Comparison of ENCODE assay signal across 1 cellular context in the genomic region with DNA sequence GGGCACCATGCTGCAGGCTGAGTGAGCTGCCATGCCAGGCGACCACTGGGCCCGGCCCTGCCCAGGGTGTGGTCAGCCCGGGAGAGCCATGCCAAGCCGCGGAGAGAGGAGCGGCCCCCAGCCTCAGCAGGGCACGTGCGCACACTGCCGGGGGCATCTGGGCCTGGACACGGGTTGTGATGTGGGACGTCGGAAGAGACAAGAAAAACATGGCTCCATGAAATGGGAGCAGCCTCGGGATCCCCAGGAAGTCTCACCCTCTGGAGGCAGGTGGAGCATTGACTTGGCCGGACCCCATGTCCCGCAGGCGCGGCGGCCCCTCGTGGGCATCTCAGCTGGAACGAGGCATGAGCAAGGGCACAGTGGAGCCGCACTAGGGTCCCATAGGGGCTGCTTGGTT.
TF ChIP-seq lines count a peak whose summit lies in the region.

No MANE protein-coding gene starts in this region.

TF ChIP-seq in H1, 55 proteins besides CTCF, POLR2A, EP300 and RAD21:
- TF ChIP-seq GTF2F1 (IDR thresholded peaks at IDR 0.05; ENCODE audit: borderline replicate concordance, low read depth, low read length): no peak
- TF ChIP-seq HDAC6 (IDR thresholded peaks at IDR 0.05; ENCODE audit: low read depth, low read length): no peak
